25 cellular contexts compared by ENCODE assay signal in genomic region chr2:177044686-177045085, GRCh38.
"Had no signal": no experiment of that assay in that cellular context is flagged by ENCODE, and none has a peak within 500 bp of the region (broad histone marks: within the 10 kb centered on the region; RNA-seq: fewer than 3 reads in every experiment).

No MANE protein-coding gene starts in this region.

- DNase-seq: activated CD4-positive, alpha-beta memory T cell treated with anti-CD3 and anti-CD28 coated beads, Interleukin-2, amount 10 ng/mL, durations not matched to agents 7 days and 5 days; activated CD4-positive, alpha-beta T cell treated with anti-CD3 and anti-CD28 coated beads for 1 hour; activated CD4-positive, alpha-beta T cell treated with anti-CD3 and anti-CD28 coated beads for 4 hours; activated CD4-positive, alpha-beta T cell treated with anti-CD3 and anti-CD28 coated beads, Interleukin-2, amount 10 ng/mL, durations not matched to agents 7 days and 5 days; activated CD4-positive, alpha-beta T cell treated with anti-CD3 and anti-CD28 coated beads, Interleukin-2, amount 50 U/mL, for 4 hours; activated CD8-positive, alpha-beta memory T cell treated with anti-CD3 and anti-CD28 coated beads, Interleukin-2, amount 50 U/mL, for 48 hours; activated gamma-delta T cell; activated naive CD4-positive, alpha-beta T cell; activated naive CD4-positive, alpha-beta T cell treated with anti-CD3 and anti-CD28 coated beads, Interleukin-2, amount 10 ng/mL, durations not matched to agents 7 days and 5 days; activated naive CD8-positive, alpha-beta T cell treated with anti-CD3 and anti-CD28 coated beads, Interleukin-2, amount 10 ng/mL, durations not matched to agents 7 days and 5 days; activated T-cell treated with anti-CD3 and anti-CD28 coated beads for 4 hours; activated T-cell treated with anti-CD3 and anti-CD28 coated beads, Interleukin-2, amount 50 U/mL, for 24 hours; activated T-cell treated with anti-CD3 and anti-CD28 coated beads, Interleukin-2, amount 50 U/mL, for 72 hours; brain microvascular endothelial cell; colonic mucosa; effector CD8-positive, alpha-beta T cell; endodermal cell; foreskin fibroblast; head of caudate nucleus; T-helper 2 cell had no signal

- H3K27ac ChIP-seq: ascending aorta, brain microvascular endothelial cell, colonic mucosa had no signal

- H3K4me3 Mint-ChIP-seq: activated CD4-positive, alpha-beta memory T cell treated with anti-CD3 and anti-CD28 coated beads, Interleukin-2, amount 10 ng/mL, durations not matched to agents 7 days and 5 days; activated CD4-positive, alpha-beta T cell treated with anti-CD3 and anti-CD28 coated beads, Interleukin-2, amount 10 ng/mL, durations not matched to agents 7 days and 5 days; activated naive CD4-positive, alpha-beta T cell treated with anti-CD3 and anti-CD28 coated beads, Interleukin-2, amount 10 ng/mL, durations not matched to agents 7 days and 5 days; activated naive CD8-positive, alpha-beta T cell treated with anti-CD3 and anti-CD28 coated beads, Interleukin-2, amount 10 ng/mL, durations not matched to agents 7 days and 5 days; activated T-cell treated with anti-CD3 and anti-CD28 coated beads, Interleukin-2, amount 50 U/mL, for 24 hours; activated T-cell treated with anti-CD3 and anti-CD28 coated beads, Interleukin-2, amount 50 U/mL, for 72 hours; central memory CD8-positive, alpha-beta T cell; endodermal cell; WTC11 had no signal

- H3K36me3 Mint-ChIP-seq: activated naive CD4-positive, alpha-beta T cell treated with anti-CD3 and anti-CD28 coated beads, Interleukin-2, amount 10 ng/mL, durations not matched to agents 7 days and 5 days; activated naive CD4-positive, alpha-beta T cell treated with anti-CD3 and anti-CD28 coated beads, Interleukin-2, amount 50 U/mL, for 72 hours; activated naive CD8-positive, alpha-beta T cell treated with anti-CD3 and anti-CD28 coated beads, Interleukin-2, amount 10 ng/mL, durations not matched to agents 7 days and 5 days; WTC11 had no signal

- H3K9me3 Mint-ChIP-seq: activated CD4-positive, alpha-beta memory T cell treated with anti-CD3 and anti-CD28 coated beads, Interleukin-2, amount 10 ng/mL, durations not matched to agents 7 days and 5 days; activated CD4-positive, alpha-beta T cell treated with anti-CD3 and anti-CD28 coated beads, Interleukin-2, amount 10 ng/mL, durations not matched to agents 7 days and 5 days; activated naive CD4-positive, alpha-beta T cell treated with anti-CD3 and anti-CD28 coated beads, Interleukin-2, amount 10 ng/mL, durations not matched to agents 7 days and 5 days; activated naive CD4-positive, alpha-beta T cell treated with anti-CD3 and anti-CD28 coated beads, Interleukin-2, amount 50 U/mL, for 72 hours; activated naive CD8-positive, alpha-beta T cell treated with anti-CD3 and anti-CD28 coated beads, Interleukin-2, amount 10 ng/mL, durations not matched to agents 7 days and 5 days; activated T-cell treated with anti-CD3 and anti-CD28 coated beads, Interleukin-2, amount 50 U/mL, for 24 hours; activated T-cell treated with anti-CD3 and anti-CD28 coated beads, Interleukin-2, amount 50 U/mL, for 72 hours; central memory CD8-positive, alpha-beta T cell; endodermal cell; WTC11 had no signal

- H3K27ac Mint-ChIP-seq: activated CD4-positive, alpha-beta memory T cell treated with anti-CD3 and anti-CD28 coated beads, Interleukin-2, amount 10 ng/mL, durations not matched to agents 7 days and 5 days; activated CD4-positive, alpha-beta T cell treated with anti-CD3 and anti-CD28 coated beads, Interleukin-2, amount 10 ng/mL, durations not matched to agents 7 days and 5 days; activated naive CD4-positive, alpha-beta T cell treated with anti-CD3 and anti-CD28 coated beads, Interleukin-2, amount 10 ng/mL, durations not matched to agents 7 days and 5 days; activated naive CD4-positive, alpha-beta T cell treated with anti-CD3 and anti-CD28 coated beads, Interleukin-2, amount 50 U/mL, for 72 hours; activated naive CD8-positive, alpha-beta T cell treated with anti-CD3 and anti-CD28 coated beads, Interleukin-2, amount 10 ng/mL, durations not matched to agents 7 days and 5 days; activated T-cell treated with anti-CD3 and anti-CD28 coated beads, Interleukin-2, amount 50 U/mL, for 24 hours; activated T-cell treated with anti-CD3 and anti-CD28 coated beads, Interleukin-2, amount 50 U/mL, for 72 hours; endodermal cell; WTC11 had no signal

- ATAC-seq: activated naive CD4-positive, alpha-beta T cell treated with anti-CD3 and anti-CD28 coated beads, Interleukin-2, amount 50 U/mL, for 72 hours; activated T-cell treated with anti-CD3 and anti-CD28 coated beads, Interleukin-2, amount 50 U/mL, for 72 hours; esophagus mucosa; WTC11 had no signal

- H3K4me1 Mint-ChIP-seq: activated CD4-positive, alpha-beta memory T cell treated with anti-CD3 and anti-CD28 coated beads, Interleukin-2, amount 10 ng/mL, durations not matched to agents 7 days and 5 days; activated CD4-positive, alpha-beta T cell treated with anti-CD3 and anti-CD28 coated beads, Interleukin-2, amount 10 ng/mL, durations not matched to agents 7 days and 5 days; activated naive CD4-positive, alpha-beta T cell treated with anti-CD3 and anti-CD28 coated beads, Interleukin-2, amount 10 ng/mL, durations not matched to agents 7 days and 5 days; activated naive CD8-positive, alpha-beta T cell treated with anti-CD3 and anti-CD28 coated beads, Interleukin-2, amount 10 ng/mL, durations not matched to agents 7 days and 5 days; central memory CD8-positive, alpha-beta T cell; endodermal cell had no signal
